ENCODE assay signal across 24 cellular contexts in genomic region chr11:104934594-104934993, GRCh38. TPM values are rescaled to one million over a fixed set of nuclear protein-coding genes. Genes with fewer than 3 reads are reported as not detected.
DNase-seq lines count a peak whose midpoint lies in the region; ATAC-seq lines count a peak whose summit lies in the region.
"Had no signal": no experiment of that assay in that cellular context is flagged by ENCODE, and none has a peak within 500 bp of the region (broad histone marks: within the 10 kb centered on the region; RNA-seq: fewer than 3 reads in every experiment).

No MANE protein-coding gene starts in this region.

- H3K27me3 Mint-ChIP-seq in activated naive CD8-positive, alpha-beta T cell, result no peaks in the 10 kb centered on the region
- H3K27me3 Mint-ChIP-seq in activated naive CD8-positive, alpha-beta T cell treated with anti-CD3 and anti-CD28 coated beads for 36 hours, result no peaks in the 10 kb centered on the region
- H3K27me3 Mint-ChIP-seq in T-cell, result no peaks in the 10 kb centered on the region
- no peaks in the 10 kb centered on the region for H3K27me3 Mint-ChIP-seq in effector memory CD8-positive, alpha-beta T cell
- no peaks in the 10 kb centered on the region for H3K27me3 Mint-ChIP-seq in stimulated activated naive B cell treated with anti-CD40 and anti-IgM and Interleukin-4, amounts not matched to agents 10 μg/mL and 1 μg/mL and 100 μg/mL, for 72 hours

- CTCF ChIA-PET in T-cell (lab: Charles Lee), result interaction anchor here (0.6 to 1.0 kb wide), 8 partner anchors 9 to 64 kb away, joined by 3 to 5 read pairs (median 4); partner anchors contain the start of gene CASP12 (in 1 of the 2)

- peaks cover 9% of the 10 kb centered on the region for H3K9me3 Mint-ChIP-seq in activated naive CD8-positive, alpha-beta T cell (ENCODE audit: low read depth)
- H3K9me3 Mint-ChIP-seq in activated naive CD8-positive, alpha-beta T cell treated with anti-CD3 and anti-CD28 coated beads for 36 hours, result peaks cover 24% of the 10 kb centered on the region
- H3K9me3 Mint-ChIP-seq in T-cell, result peaks cover 7 to 15% (median 8%) of the 10 kb centered on the region in 3 donors
- peaks cover under 1 to 7% of the 10 kb centered on the region in 2 donors for H3K9me3 Mint-ChIP-seq in effector memory CD8-positive, alpha-beta T cell
- peaks cover 16 to 23% of the 10 kb centered on the region in 2 donors for H3K9me3 Mint-ChIP-seq in stimulated activated naive B cell treated with anti-CD40 and anti-IgM and Interleukin-4, amounts not matched to agents 10 μg/mL and 1 μg/mL and 100 μg/mL, for 72 hours

- H3K4me3 Mint-ChIP-seq in activated naive CD8-positive, alpha-beta T cell, result peak overlapping the region; percentile 77
- H3K4me3 Mint-ChIP-seq in activated naive CD8-positive, alpha-beta T cell treated with anti-CD3 and anti-CD28 coated beads for 36 hours, result no peak overlapping the region
- peak overlapping the region in 2 of 3 donors; percentile 25 to 69 for H3K4me3 Mint-ChIP-seq in T-cell
- peak overlapping the region; percentile 63 to 71 for H3K4me3 Mint-ChIP-seq in effector memory CD8-positive, alpha-beta T cell
- peak overlapping the region; percentile 8 to 46 for H3K4me3 Mint-ChIP-seq in stimulated activated naive B cell treated with anti-CD40 and anti-IgM and Interleukin-4, amounts not matched to agents 10 μg/mL and 1 μg/mL and 100 μg/mL, for 72 hours
- H3K4me3 Mint-ChIP-seq: endodermal cell, WTC11 had no signal

- peak; percentile 76 to 87 (median 84) for ATAC-seq in T-cell (replicated peaks in 1 of 4)
- peak; percentile 94 for ATAC-seq in effector memory CD8-positive, alpha-beta T cell (replicated peaks)
- ATAC-seq in stimulated activated naive B cell treated with anti-CD40 and anti-IgM and Interleukin-4, amounts not matched to agents 10 μg/mL and 1 μg/mL and 100 μg/mL, for 72 hours (replicated peaks), result peak in 1 of 2 donors; percentile 25
- ATAC-seq in activated CD4-positive, CD25-positive, alpha-beta regulatory T cell treated with anti-CD3 and anti-CD28 coated beads, Interleukin-2, amount 50 U/mL, for 24 hours, result no peak
- no peak for ATAC-seq in GM18907 (IDR thresholded peaks at IDR 0.05; ENCODE audit: unreplicated experiment)
- ATAC-seq: left lung, WTC11 had no signal

- POLR2A ChIA-PET in T-cell (lab: Charles Lee), result interaction anchor here in 1 of 2 donors (0.6 to 0.7 kb wide), 2 partner anchors 15 kb away, joined by 3 to 5 read pairs; no protein-coding TSS in a partner anchor

- DNase-seq in activated naive CD8-positive, alpha-beta T cell treated with anti-CD3 and anti-CD28 coated beads for 36 hours, result no peak
- DNase-seq in T-cell (no peak), NCI-H2171 treated with DMSO at 0.1 percent for 48 hours (lab: John Stamatoyannopoulos, UW) (no peak)
- no peak for DNase-seq in effector memory CD8-positive, alpha-beta T cell
- no peak for DNase-seq in stimulated activated naive B cell treated with anti-CD40 and anti-IgM and Interleukin-4, amounts not matched to agents 10 μg/mL and 1 μg/mL and 100 μg/mL, for 72 hours
- DNase-seq: endodermal cell; GOT3; head of caudate nucleus; left lung; MG63; NCI-H1694; NCI-H2227 treated with DMSO at 0.1 percent for 48 hours; nucleus accumbens; stimulated activated CD4-positive, alpha-beta T cell treated with anti-CD3 and anti-CD28 coated beads, Interleukin-12 subunit alpha, Interleukin-12 subunit beta, amount 100 ng/mL, for 4 hours; stimulated activated CD8-positive, alpha-beta memory T cell treated with anti-CD3 and anti-CD28 coated beads, Interleukin-4, amount 100 ng/mL, for 48 hours had no signal

- H3K4me1 Mint-ChIP-seq in activated naive CD8-positive, alpha-beta T cell (ENCODE audit: low read depth), result peaks cover 31% of the 10 kb centered on the region
- peaks cover 17% of the 10 kb centered on the region for H3K4me1 Mint-ChIP-seq in activated naive CD8-positive, alpha-beta T cell treated with anti-CD3 and anti-CD28 coated beads for 36 hours
- H3K4me1 Mint-ChIP-seq in T-cell, result peaks cover 32 to 47% (median 38%) of the 10 kb centered on the region in 3 donors
- H3K4me1 Mint-ChIP-seq in effector memory CD8-positive, alpha-beta T cell (ENCODE audit: low read depth in 2 of 2), result peaks cover 22 to 38% of the 10 kb centered on the region in 2 donors
- peaks cover 39 to 65% of the 10 kb centered on the region in 2 donors for H3K4me1 Mint-ChIP-seq in stimulated activated naive B cell treated with anti-CD40 and anti-IgM and Interleukin-4, amounts not matched to agents 10 μg/mL and 1 μg/mL and 100 μg/mL, for 72 hours
- H3K4me1 Mint-ChIP-seq: endodermal cell, WTC11 had no signal

- H3K36me3 Mint-ChIP-seq in activated naive CD8-positive, alpha-beta T cell, result peaks cover 10% of the 10 kb centered on the region
- peaks cover 20% of the 10 kb centered on the region for H3K36me3 Mint-ChIP-seq in activated naive CD8-positive, alpha-beta T cell treated with anti-CD3 and anti-CD28 coated beads for 36 hours
- peaks cover 15% of the 10 kb centered on the region for H3K36me3 Mint-ChIP-seq in T-cell
- no peaks in the 10 kb centered on the region for H3K36me3 Mint-ChIP-seq in effector memory CD8-positive, alpha-beta T cell (ENCODE audit: insufficient read depth)
- H3K36me3 Mint-ChIP-seq in stimulated activated naive B cell treated with anti-CD40 and anti-IgM and Interleukin-4, amounts not matched to agents 10 μg/mL and 1 μg/mL and 100 μg/mL, for 72 hours, result peaks cover 10 to 32% of the 10 kb centered on the region in 2 donors

- H3K27ac Mint-ChIP-seq in activated naive CD8-positive, alpha-beta T cell, result no peak overlapping the region
- no peak overlapping the region for H3K27ac Mint-ChIP-seq in activated naive CD8-positive, alpha-beta T cell treated with anti-CD3 and anti-CD28 coated beads for 36 hours
- peak overlapping the region in 1 of 2 donors; percentile 45 for H3K27ac Mint-ChIP-seq in T-cell
- peak overlapping the region; percentile 8 to 22 for H3K27ac Mint-ChIP-seq in effector memory CD8-positive, alpha-beta T cell
- H3K27ac Mint-ChIP-seq in stimulated activated naive B cell treated with anti-CD40 and anti-IgM and Interleukin-4, amounts not matched to agents 10 μg/mL and 1 μg/mL and 100 μg/mL, for 72 hours, result peak overlapping the region; percentile 15
- H3K27ac Mint-ChIP-seq: endodermal cell, WTC11 had no signal

RNA-seq across cellular contexts. Expression of gene CASP4, which starts 33.8 kb away (rescaled TPM):
- total RNA-seq in activated naive CD8-positive, alpha-beta T cell treated with anti-CD3 and anti-CD28 coated beads for 36 hours, result 10 to 100 TPM; 43.9 to 51.8 TPM
- total RNA-seq in T-cell, result 10 to 100 TPM; 70.3 to 95.8 (median 80.2) TPM
- total RNA-seq: endodermal cell had no signal

RNA-seq across cellular contexts. Expression of gene CASP12, which starts 36.3 kb away (rescaled TPM):
- not detected for total RNA-seq in activated naive CD8-positive, alpha-beta T cell treated with anti-CD3 and anti-CD28 coated beads for 36 hours
- not detected for total RNA-seq in T-cell
- total RNA-seq: Daoy; endodermal cell; mononuclear cell; renal cortical epithelial cell; T-helper 2 cell treated with Interferon-gamma antibody and Interleukin-4, amounts not matched to agents 100 ng/mL and 5 ng/mL, for 36 hours; temporal lobe; WTC11 had no signal

Comparison
In these comparisons a context has a peak if more than half of its experiments do, and no peak if none do; other contexts are left out.
1. H3K27ac Mint-ChIP-seq: peak in effector memory CD8-positive, alpha-beta T cell (2 of 2) and stimulated activated naive B cell treated with anti-CD40 and anti-IgM and Interleukin-4, amounts not matched to agents 10 μg/mL and 1 μg/mL and 100 μg/mL, for 72 hours (single experiment); none in activated naive CD8-positive, alpha-beta T cell (single experiment) and activated naive CD8-positive, alpha-beta T cell treated with anti-CD3 and anti-CD28 coated beads for 36 hours (single experiment).
2. ATAC-seq: peak in T-cell (4 of 4) and effector memory CD8-positive, alpha-beta T cell (single experiment); none in activated CD4-positive, CD25-positive, alpha-beta regulatory T cell treated with anti-CD3 and anti-CD28 coated beads, Interleukin-2, amount 50 U/mL, for 24 hours (0 of 2) and GM18907 (single experiment).